ENCODE assay signal across 31 cellular contexts in the genomic region with DNA sequence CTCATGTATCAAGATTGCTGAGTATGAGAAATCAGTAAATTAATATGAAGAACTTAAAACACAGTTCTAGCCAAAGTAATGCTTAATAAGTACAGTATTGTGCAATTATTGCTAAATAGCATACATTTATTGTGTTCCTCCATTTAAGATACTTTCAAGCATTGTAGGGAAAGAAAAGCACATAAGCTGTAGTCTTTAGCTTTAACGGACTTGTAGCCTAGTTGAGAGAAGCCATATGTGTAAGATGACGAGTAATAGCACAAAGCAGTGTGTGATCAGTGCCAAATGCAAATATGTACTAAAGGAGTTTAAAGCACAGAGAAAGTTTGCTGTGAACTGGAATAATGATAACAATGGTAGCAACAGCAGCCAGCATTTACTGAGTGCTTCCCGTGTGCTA. TPM values are rescaled to one million over a fixed set of nuclear protein-coding genes. Genes with fewer than 3 reads are reported as not detected.
DNase-seq lines count a peak whose midpoint lies in the region; ATAC-seq, FAIRE-seq and TF ChIP-seq lines count a peak whose summit lies in the region.
"Had no signal": no experiment of that assay in that cellular context is flagged by ENCODE, and none has a peak within 500 bp of the region (broad histone marks: within the 10 kb centered on the region; RNA-seq: fewer than 3 reads in every experiment).

No MANE protein-coding gene starts in this region.

- H3K4me1 ChIP-seq in esophagus muscularis mucosa, result peaks cover 17 to 85% (median 75%) of the 10 kb centered on the region in 4 donors

- CTCF ChIA-PET in CD4-positive, alpha-beta T cell (lab: Charles Lee), result no interaction called here

- no peaks in the 10 kb centered on the region for H3K9me3 ChIP-seq in esophagus muscularis mucosa
- H3K9me3 ChIP-seq in CD4-positive, alpha-beta T cell (ENCODE audit: control insufficient read depth, low read length), result no peaks in the 10 kb centered on the region
- H3K9me3 ChIP-seq: ovary, right atrium auricular region, tibial nerve had no signal

- DNase-seq in activated T-cell treated with anti-CD3 and anti-CD28 coated beads, Interleukin-2, amount 50 U/mL, for 24 hours, result no peak
- DNase-seq in activated T-cell treated with anti-CD3 and anti-CD28 coated beads, Interleukin-2, amount 50 U/mL, for 1 hour, result no peak
- DNase-seq in esophagus muscularis mucosa (ENCODE audit: extremely low spot score) (no peak), progenitor cell of endocrine pancreas (ENCODE audit: low spot score, unreplicated experiment) (no peak), HTR-8/SVneo (ENCODE audit: insufficient read length, low spot score) (no peak), NCI-H2227 treated with DMSO at 0.1 percent for 48 hours (lab: John Stamatoyannopoulos, UW) (no peak)
- no peak for DNase-seq in CD4-positive, alpha-beta T cell
- DNase-seq: activated CD4-positive, alpha-beta memory T cell treated with anti-CD3 and anti-CD28 coated beads, Interleukin-2, amount 10 ng/mL, durations not matched to agents 7 days and 5 days; activated CD8-positive, alpha-beta memory T cell treated with anti-CD3 and anti-CD28 coated beads, Interleukin-2, amount 50 U/mL, for 4 hours; CD8-positive, alpha-beta memory T cell; DMS 273 treated with DMSO at 0.1 percent for 48 hours; H9; immature natural killer cell; left cardiac atrium; NCI-H1436 treated with DMSO at 0.1 percent for 48 hours; NCI-H2081 treated with DMSO at 0.1 percent for 48 hours; NCI-H748 treated with DMSO at 0.1 percent for 48 hours; ovary; stimulated activated CD4-positive, alpha-beta T cell treated with anti-CD3 and anti-CD28 coated beads, Interleukin-12 subunit alpha, Interleukin-12 subunit beta, amount 100 ng/mL, for 4 hours; stimulated activated CD4-positive, alpha-beta T cell treated with anti-CD3 and anti-CD28 coated beads, Interleukin-2, amount 100 ng/mL, for 48 hours; stimulated activated naive CD8-positive, alpha-beta T cell treated with anti-CD3 and anti-CD28 coated beads, Interleukin-15, amount 100 ng/mL, for 72 hours had no signal

- WGBS in esophagus muscularis mucosa, result 36% methylated on average over 3 of the region's 3 CpGs

- peak overlapping the region; percentile 44 for H3K27ac Mint-ChIP-seq in activated T-cell treated with anti-CD3 and anti-CD28 coated beads, Interleukin-2, amount 50 U/mL, for 24 hours
- peak overlapping the region; percentile 15 for H3K27ac Mint-ChIP-seq in progenitor cell of endocrine pancreas
- no peak overlapping the region for H3K27ac Mint-ChIP-seq in CD4-positive, alpha-beta T cell
- H3K27ac Mint-ChIP-seq: activated CD4-positive, alpha-beta memory T cell treated with anti-CD3 and anti-CD28 coated beads, Interleukin-2, amount 10 ng/mL, durations not matched to agents 7 days and 5 days; activated naive CD4-positive, alpha-beta T cell treated with anti-CD3 and anti-CD28 coated beads, Interleukin-2, amount 50 U/mL, for 24 hours; immature natural killer cell; stimulated activated naive CD8-positive, alpha-beta T cell treated with anti-CD3 and anti-CD28 coated beads, Interleukin-15, amount 100 ng/mL, for 72 hours; T-helper 2 cell treated with Interferon-gamma antibody and Interleukin-4, amounts not matched to agents 5 μg/mL and 100 μg/mL, for 36 hours had no signal

- intact Hi-C loops in esophagus muscularis mucosa (cut with DNase I), result no loop called here
- intact Hi-C loops in CD4-positive, alpha-beta T cell (cut with DNase I, micrococcal nuclease), result no loop called here

- ATAC-seq in CD4-positive, alpha-beta T cell (ENCODE audit: poor library complexity), result no peak
- ATAC-seq in GM21717 (IDR thresholded peaks at IDR 0.05; ENCODE audit: unreplicated experiment), result no peak
- ATAC-seq: left cardiac atrium; stimulated activated naive CD8-positive, alpha-beta T cell treated with anti-CD3 and anti-CD28 coated beads, Interleukin-15, amount 100 ng/mL, for 72 hours had no signal

- no peak overlapping the region for H3K4me3 ChIP-seq in esophagus muscularis mucosa
- H3K4me3 ChIP-seq: ovary, right atrium auricular region, tibial nerve had no signal

- no peaks in the 10 kb centered on the region for H3K9me3 Mint-ChIP-seq in activated T-cell treated with anti-CD3 and anti-CD28 coated beads, Interleukin-2, amount 50 U/mL, for 24 hours
- peaks cover 5% of the 10 kb centered on the region for H3K9me3 Mint-ChIP-seq in progenitor cell of endocrine pancreas (ENCODE audit: low read depth)
- H3K9me3 Mint-ChIP-seq in CD4-positive, alpha-beta T cell, result no peaks in the 10 kb centered on the region
- H3K9me3 Mint-ChIP-seq: activated CD4-positive, alpha-beta memory T cell treated with anti-CD3 and anti-CD28 coated beads, Interleukin-2, amount 10 ng/mL, durations not matched to agents 7 days and 5 days; activated naive CD4-positive, alpha-beta T cell treated with anti-CD3 and anti-CD28 coated beads, Interleukin-2, amount 50 U/mL, for 24 hours; CD8-positive, alpha-beta memory T cell; H9; immature natural killer cell; stimulated activated naive CD8-positive, alpha-beta T cell treated with anti-CD3 and anti-CD28 coated beads, Interleukin-15, amount 100 ng/mL, for 72 hours; T-helper 2 cell treated with Interferon-gamma antibody and Interleukin-4, amounts not matched to agents 5 μg/mL and 100 μg/mL, for 36 hours had no signal

- H3K4me3 Mint-ChIP-seq in activated T-cell treated with anti-CD3 and anti-CD28 coated beads, Interleukin-2, amount 50 U/mL, for 24 hours, result no peak overlapping the region
- no peak overlapping the region for H3K4me3 Mint-ChIP-seq in progenitor cell of endocrine pancreas (ENCODE audit: low read depth)
- no peak overlapping the region for H3K4me3 Mint-ChIP-seq in CD4-positive, alpha-beta T cell
- H3K4me3 Mint-ChIP-seq: activated CD4-positive, alpha-beta memory T cell treated with anti-CD3 and anti-CD28 coated beads, Interleukin-2, amount 10 ng/mL, durations not matched to agents 7 days and 5 days; activated naive CD4-positive, alpha-beta T cell treated with anti-CD3 and anti-CD28 coated beads, Interleukin-2, amount 50 U/mL, for 24 hours; CD8-positive, alpha-beta memory T cell; H9; immature natural killer cell; stimulated activated naive CD8-positive, alpha-beta T cell treated with anti-CD3 and anti-CD28 coated beads, Interleukin-15, amount 100 ng/mL, for 72 hours; T-helper 2 cell treated with Interferon-gamma antibody and Interleukin-4, amounts not matched to agents 5 μg/mL and 100 μg/mL, for 36 hours had no signal

- TF ChIP-seq CTCF in esophagus muscularis mucosa (IDR thresholded peaks at IDR 0.05) (no peak), progenitor cell of endocrine pancreas (IDR thresholded peaks at IDR 0.05; ENCODE audit: unreplicated experiment) (no peak)
- TF ChIP-seq CTCF in CD4-positive, alpha-beta T cell (IDR thresholded peaks at IDR 0.05), result no peak

- H3K27ac ChIP-seq in esophagus muscularis mucosa (replicated peaks in 1 of 4), result peak overlapping the region; percentile 8 to 63 (median 38)
- H3K27ac ChIP-seq in CD4-positive, alpha-beta T cell (ENCODE audit: low read depth, low read length), result no peak overlapping the region
- H3K27ac ChIP-seq: KMS-11, ovary, right atrium auricular region, tibial nerve had no signal

- no peaks in the 10 kb centered on the region for H3K27me3 Mint-ChIP-seq in activated T-cell treated with anti-CD3 and anti-CD28 coated beads, Interleukin-2, amount 50 U/mL, for 24 hours
- H3K27me3 Mint-ChIP-seq in progenitor cell of endocrine pancreas, result peaks cover 3% of the 10 kb centered on the region
- no peaks in the 10 kb centered on the region for H3K27me3 Mint-ChIP-seq in CD4-positive, alpha-beta T cell
- H3K27me3 Mint-ChIP-seq: activated CD4-positive, alpha-beta memory T cell treated with anti-CD3 and anti-CD28 coated beads, Interleukin-2, amount 10 ng/mL, durations not matched to agents 7 days and 5 days; activated naive CD4-positive, alpha-beta T cell treated with anti-CD3 and anti-CD28 coated beads, Interleukin-2, amount 50 U/mL, for 24 hours; CD8-positive, alpha-beta memory T cell; stimulated activated naive CD8-positive, alpha-beta T cell treated with anti-CD3 and anti-CD28 coated beads, Interleukin-15, amount 100 ng/mL, for 72 hours had no signal

- no peak for TF ChIP-seq POLR2A in esophagus muscularis mucosa (IDR thresholded peaks at IDR 0.05; ENCODE audit: low read depth)

- POLR2A ChIA-PET in CD4-positive, alpha-beta T cell (lab: Charles Lee), result no interaction called here

- no peaks in the 10 kb centered on the region for H3K36me3 ChIP-seq in esophagus muscularis mucosa
- H3K36me3 ChIP-seq: ovary, right atrium auricular region, tibial nerve had no signal

- FAIRE-seq in HTR-8/SVneo (lab: Jason Lieb, UNC), result no peak
- FAIRE-seq: A204.1, bronchial epithelial cell, endothelial cell of umbilical vein, GM19239 had no signal

- TF ChIP-seq EP300 in esophagus muscularis mucosa (IDR thresholded peaks at IDR 0.05), result no peak

- H3K27me3 ChIP-seq in esophagus muscularis mucosa, result no peaks in the 10 kb centered on the region
- H3K27me3 ChIP-seq in CD4-positive, alpha-beta T cell (ENCODE audit: control insufficient read depth, insufficient read depth, low read length), result no peaks in the 10 kb centered on the region
- H3K27me3 ChIP-seq: ovary, right atrium auricular region, tibial nerve had no signal

- peaks cover 20% of the 10 kb centered on the region for H3K36me3 Mint-ChIP-seq in activated T-cell treated with anti-CD3 and anti-CD28 coated beads, Interleukin-2, amount 50 U/mL, for 24 hours (ENCODE audit: low read depth)
- H3K36me3 Mint-ChIP-seq in progenitor cell of endocrine pancreas (ENCODE audit: insufficient read depth), result peaks cover 14% of the 10 kb centered on the region
- no peaks in the 10 kb centered on the region for H3K36me3 Mint-ChIP-seq in CD4-positive, alpha-beta T cell (ENCODE audit: low read depth)
- H3K36me3 Mint-ChIP-seq: immature natural killer cell had no signal

- H3K4me1 Mint-ChIP-seq in activated T-cell treated with anti-CD3 and anti-CD28 coated beads, Interleukin-2, amount 50 U/mL, for 24 hours (ENCODE audit: low read depth), result peaks cover 61% of the 10 kb centered on the region
- H3K4me1 Mint-ChIP-seq in progenitor cell of endocrine pancreas (ENCODE audit: low read depth), result peaks cover 40% of the 10 kb centered on the region
- peaks cover 63% of the 10 kb centered on the region for H3K4me1 Mint-ChIP-seq in CD4-positive, alpha-beta T cell (ENCODE audit: low read depth)

RNA-seq across cellular contexts. Expression of gene ETV6, which starts 38.1 kb away (rescaled TPM):
- total RNA-seq in esophagus muscularis mucosa, result 10 to 100 TPM; 22.4 to 29.6 (median 25.3) TPM
- total RNA-seq in progenitor cell of endocrine pancreas, result 49.7 and 55.2 TPM in 2 replicates
- 10 to 100 TPM; 28.5 to 30.2 TPM for total RNA-seq in CD4-positive, alpha-beta T cell
